Comparison of ENCODE assay signal across 1 cellular context in the genomic region with DNA sequence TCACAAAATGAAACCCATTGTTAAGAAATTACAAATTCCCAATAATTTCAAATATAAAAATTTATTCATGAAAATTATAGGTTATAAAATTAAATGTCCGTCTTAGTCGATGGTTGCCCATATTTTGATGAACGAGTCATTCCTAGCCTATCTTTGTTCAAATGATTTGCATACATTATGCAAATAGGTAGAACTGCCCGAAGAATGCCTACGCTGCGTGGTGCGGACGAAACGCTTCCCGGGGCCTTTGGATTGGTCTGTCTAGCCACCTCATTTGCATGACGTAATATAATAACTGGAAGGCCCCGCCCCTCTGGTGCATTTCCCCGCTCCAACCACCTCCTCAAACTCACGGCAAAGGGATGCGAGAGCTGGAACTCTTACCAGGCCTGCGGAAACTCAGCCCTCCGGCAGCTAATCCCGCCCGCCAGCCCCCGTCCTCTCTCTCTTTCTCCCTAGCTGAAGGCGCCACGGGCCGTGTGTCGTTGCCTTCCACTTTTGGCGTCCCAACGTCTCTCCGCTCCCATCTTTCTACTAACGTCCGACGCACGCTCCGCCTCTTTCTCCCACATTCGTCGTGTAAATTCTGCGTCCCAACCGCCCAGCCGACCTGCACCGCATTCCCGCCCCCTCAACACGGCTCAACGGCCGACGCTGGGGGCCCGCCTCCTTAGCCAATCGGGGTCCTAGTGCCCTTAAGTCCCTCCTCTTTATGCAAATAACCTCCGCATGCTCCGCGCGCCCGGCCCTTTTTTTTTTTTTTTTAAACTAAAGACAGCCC.
TF ChIP-seq lines count a peak whose summit lies in the region.

No MANE protein-coding gene starts in this region.

TF ChIP-seq in SK-N-SH, 30 proteins besides CTCF, POLR2A, EP300 and RAD21 (continued from another document):
- peak; percentile 96 for TF ChIP-seq MAX (IDR thresholded peaks at IDR 0.05; ENCODE audit: low read depth)
- TF ChIP-seq TAF1 (IDR thresholded peaks at IDR 0.05; ENCODE audit: borderline replicate concordance, low read depth, low read length) = peak; percentile 43; the same call in 1 of the 2 replicates
